In the genomic region with DNA sequence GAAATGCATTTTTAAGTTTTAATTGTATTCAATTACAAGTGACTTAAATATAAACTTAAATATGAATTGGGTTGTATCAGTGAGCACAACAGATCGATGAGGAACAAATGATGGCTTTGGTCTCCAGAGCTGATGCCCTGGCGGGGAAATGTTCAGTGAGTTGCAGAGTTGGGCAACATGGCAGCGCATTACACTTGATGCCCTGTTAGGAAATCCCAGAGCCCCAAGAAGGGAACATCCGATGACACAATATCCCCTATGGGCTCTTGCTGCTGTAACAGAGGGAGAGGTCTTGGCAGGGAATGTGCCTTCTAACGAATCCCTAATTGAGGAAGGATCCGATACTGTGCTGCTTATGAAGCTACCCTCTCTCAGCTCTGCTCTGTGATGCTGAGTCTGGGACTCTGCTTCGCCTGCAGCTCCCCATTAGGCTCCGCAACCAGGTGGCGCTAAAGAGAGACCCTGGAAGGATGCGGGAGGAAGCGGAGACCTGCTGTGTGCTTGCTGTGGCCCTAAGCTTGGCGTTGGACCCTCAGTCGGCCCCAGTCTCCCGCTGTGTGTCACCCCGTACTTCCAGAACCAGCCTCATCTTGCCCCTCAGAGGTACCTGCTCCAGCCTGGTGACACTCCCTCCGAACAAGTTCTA, we compare ENCODE assay signal across 8 cellular contexts.
DNase-seq lines count a peak whose midpoint lies in the region; FAIRE-seq and TF ChIP-seq lines count a peak whose summit lies in the region.

No MANE protein-coding gene starts in this region.

- no peak for DNase-seq in AG09309 (ENCODE audit: low read depth)
- peak; percentile 42 for DNase-seq in GM19239 (ENCODE audit: insufficient read length, low spot score)
- DNase-seq in NCI-H1092 treated with DMSO at 0.1 percent for 48 hours (lab: John Stamatoyannopoulos, UW) = peak; percentile 21
- DNase-seq in activated CD4-positive, alpha-beta T cell treated with anti-CD3 and anti-CD28 coated beads for 24 hours (ENCODE audit: low read depth in 2 of 2) = peak; percentile 46
- DNase-seq in ecto neural progenitor cell (ENCODE audit: low spot score) = peak; percentile 66
- DNase-seq in midbrain (lab: John Stamatoyannopoulos, UW) = peak; percentile 14
- peak; percentile 3 for DNase-seq in stromal cell of bone marrow (ENCODE audit: low read depth)
- DNase-seq in SKM-1 (lab: John Stamatoyannopoulos, UW; ENCODE audit: unreplicated experiment) = no peak

- peak; percentile 56 for TF ChIP-seq CTCF in AG09309 (IDR thresholded peaks at IDR 0.05; ENCODE audit: control insufficient read depth, insufficient read depth, low read depth, low read length, missing control alignments)

- peak; percentile 64 for FAIRE-seq in GM19239 (lab: Jason Lieb, UNC)

- H3K4me3 ChIP-seq in AG09309 (ENCODE audit: control insufficient read depth, low read depth, low read length) = no peak overlapping the region

Comparison
In these comparisons a context has a peak if more than half of its experiments do, and no peak if none do; other contexts are left out.
1. DNase-seq: peak in GM19239 (single experiment), NCI-H1092 treated with DMSO at 0.1 percent for 48 hours (single experiment), activated CD4-positive, alpha-beta T cell treated with anti-CD3 and anti-CD28 coated beads for 24 hours (2 of 2), ecto neural progenitor cell (single experiment), midbrain (single experiment) and stromal cell of bone marrow (single experiment); none in AG09309 (single experiment) and SKM-1 (single experiment).